Comparison of ENCODE assay signal across 8 cellular contexts in genomic region chr2:240624950-240625621, GRCh38.
DNase-seq lines count a peak whose midpoint lies in the region; ATAC-seq and TF ChIP-seq lines count a peak whose summit lies in the region.

Gene GPR35, plus strand, starts transcription at chr2:240625480. Its CDS starts 4,473 bp downstream, at chr2:240629953.

- H3K4me1 ChIP-seq in RWPE2 (ENCODE audit: insufficient read depth, poor library complexity, severe bottlenecking), result no peaks in the 10 kb centered on the region

- no peaks in the 10 kb centered on the region for H3K9me3 ChIP-seq in RWPE2 (ENCODE audit: severe bottlenecking)

- H3K4me3 ChIP-seq in GM12875 (ENCODE audit: low read depth, low read length) (no peak within 1 kb of the TSS), RWPE2 (ENCODE audit: severe bottlenecking) (no peak within 1 kb of the TSS)

- ATAC-seq in RWPE2 (ENCODE audit: low read depth) (peak; percentile 44), HG03280 (IDR thresholded peaks at IDR 0.05; ENCODE audit: unreplicated experiment) (no peak), HG03097 (IDR thresholded peaks at IDR 0.05; ENCODE audit: low FRiP score, unreplicated experiment) (no peak)

- DNase-seq in RWPE2 (ENCODE audit: low spot score) (peak; percentile 58), iris pigment epithelial cell (ENCODE audit: low read depth) (peak; percentile 65), ecto neural progenitor cell (ENCODE audit: low spot score) (no peak)
- DNase-seq in activated T-helper 9 cell treated with anti-CD3 and anti-CD28 coated beads, Interleukin-2, amount 50 U/mL, for 16 hours (ENCODE audit: low read depth), result peak; percentile 71
- peak; percentile 54 to 81 (median 73) for DNase-seq in stimulated activated CD4-positive, alpha-beta T cell treated with anti-CD3 and anti-CD28 coated beads, TNF-alpha, amount 100 ng/mL, for 48 hours (ENCODE audit: low read depth in 3 of 3)

- TF ChIP-seq CTCF in GM12875 (IDR thresholded peaks at IDR 0.05; ENCODE audit: borderline replicate concordance, insufficient read depth, low read depth, low read length), result 0 out of 2 replicates have a peak, but pooled peaks have one; percentile 6
- no peak for TF ChIP-seq CTCF in RWPE2 (IDR thresholded peaks at IDR 0.05; ENCODE audit: poor library complexity, severe bottlenecking)

- no peak within 1 kb of the TSS for H3K27ac ChIP-seq in RWPE2 (ENCODE audit: poor library complexity, severe bottlenecking)

- no peaks in the 10 kb centered on the region for H3K27me3 ChIP-seq in RWPE2 (ENCODE audit: insufficient read depth, poor library complexity, severe bottlenecking)

- H3K36me3 ChIP-seq in RWPE2 (ENCODE audit: low read depth), result no peaks in the 10 kb centered on the region
